23 cellular contexts compared by ENCODE assay signal in genomic region chr3:185351371-185351770, GRCh38. TPM values are rescaled to one million over a fixed set of nuclear protein-coding genes. Genes with fewer than 3 reads are reported as not detected.
DNase-seq lines count a peak whose midpoint lies in the region; ATAC-seq, FAIRE-seq and TF ChIP-seq lines count a peak whose summit lies in the region.
"Had no signal": no experiment of that assay in that cellular context is flagged by ENCODE, and none has a peak within 500 bp of the region (broad histone marks: within the 10 kb centered on the region; RNA-seq: fewer than 3 reads in every experiment).

No MANE protein-coding gene starts in this region.

- no peaks in the 10 kb centered on the region for H3K27me3 ChIP-seq in keratinocyte (ENCODE audit: control insufficient read depth, extremely low read depth, insufficient read depth, low read length)
- H3K27me3 ChIP-seq in uterus, result no peaks in the 10 kb centered on the region
- H3K27me3 ChIP-seq: ovary, right atrium auricular region, stomach, transverse colon had no signal

- TF ChIP-seq POLR2A in uterus (IDR thresholded peaks at IDR 0.05), result no peak

- no peaks in the 10 kb centered on the region for H3K79me2 ChIP-seq in keratinocyte (ENCODE audit: control insufficient read depth, insufficient read depth, low read length)

- in situ Hi-C loops in ACHN (cut with HindIII; ENCODE audit: low pct_ligation_motif_present, low pct_unique_long_range_greater_than_20kb, low sequenced_read_pairs), result no loop called here

- H3K4me2 ChIP-seq in keratinocyte (ENCODE audit: control insufficient read depth, extremely low read depth, insufficient read depth, low read depth, low read length), result no peak overlapping the region

- H3K27ac ChIP-seq in HEK293 (ENCODE audit: extremely low read depth, low read depth, low read length), result no peak overlapping the region
- peak overlapping the region; percentile 10 for H3K27ac ChIP-seq in keratinocyte (ENCODE audit: control insufficient read depth, insufficient read depth, low read length)
- no peak overlapping the region for H3K27ac ChIP-seq in uterus
- H3K27ac ChIP-seq: ovary, right atrium auricular region, stomach, transverse colon had no signal

- no peak overlapping the region for H3K9ac ChIP-seq in keratinocyte (ENCODE audit: control insufficient read depth, extremely low read depth, insufficient read depth, low read length)

- H3K4me3 ChIP-seq in HEK293 (ENCODE audit: low read depth, low read length), result no peak overlapping the region
- H3K4me3 ChIP-seq in keratinocyte (ENCODE audit: control insufficient read depth in 2 of 3, extremely low read depth in 1 of 3, insufficient read depth in 2 of 3, low read depth in 1 of 3, low read length in 3 of 3), result no peak overlapping the region
- H3K4me3 ChIP-seq in uterus, result no peak overlapping the region
- H3K4me3 ChIP-seq: GM12878, ovary, right atrium auricular region, stomach, transverse colon had no signal

- TF ChIP-seq CTCF in HEK293 (tag by site-specific recombination; IDR thresholded peaks at IDR 0.05), result no peak
- no peak for TF ChIP-seq CTCF in keratinocyte (optimal IDR thresholded peaks at IDR 0.05 in 1 of 3, IDR thresholded peaks at IDR 0.05 in 1 of 3, conservative IDR thresholded peaks at IDR 0.05 in 1 of 3; ENCODE audit: extremely low read depth in 1 of 3, insufficient read depth in 2 of 3, low read length in 3 of 3)
- TF ChIP-seq CTCF in uterus (IDR thresholded peaks at IDR 0.05), result no peak

- intact Hi-C loops in uterus (cut with DNase I; ENCODE audit: low total_unique reads), result no loop called here

- H3K4me1 ChIP-seq in HEK293 (ENCODE audit: control insufficient read depth, insufficient read depth, low read length) (no peaks in the 10 kb centered on the region), keratinocyte (ENCODE audit: control insufficient read depth, extremely low read depth, insufficient read depth, low read length) (no peaks in the 10 kb centered on the region), uterus (no peaks in the 10 kb centered on the region)
- H3K4me1 ChIP-seq: right atrium auricular region, transverse colon had no signal

- dilution Hi-C loops in keratinocyte (cut with MboI; ENCODE audit: extremely low pct_ligation_motif_present, low sequenced_read_pairs), result no loop called here

- H3K36me3 ChIP-seq in HEK293 (ENCODE audit: control insufficient read depth in 2 of 2, insufficient read depth in 1 of 2, low read length in 2 of 2), result no peaks in the 10 kb centered on the region
- H3K36me3 ChIP-seq in keratinocyte (ENCODE audit: control insufficient read depth in 2 of 2, extremely low read depth in 1 of 2, insufficient read depth in 2 of 2, low read length in 2 of 2), result no peaks in the 10 kb centered on the region
- H3K36me3 ChIP-seq in uterus, result no peaks in the 10 kb centered on the region
- H3K36me3 ChIP-seq: ovary, right atrium auricular region, stomach, transverse colon had no signal

- H2AFZ ChIP-seq in keratinocyte (ENCODE audit: control insufficient read depth, low read length), result no peak overlapping the region

- POLR2A ChIA-PET in HEK293 (lab: Yijun Ruan, JAX), result no interaction called here

- ATAC-seq in GM19035 (IDR thresholded peaks at IDR 0.05; ENCODE audit: unreplicated experiment), result no peak
- ATAC-seq: activated CD8-positive, alpha-beta T cell treated with anti-CD3 and anti-CD28 coated beads for 36 hours; GM12878 had no signal

- FAIRE-seq in keratinocyte (lab: Jason Lieb, UNC), result no peak
- FAIRE-seq: GM12878, islet of Langerhans had no signal

- CTCF ChIA-PET in HEK293 (lab: Yijun Ruan, JAX), result no interaction called here

- DNase-seq in ACHN, result peak; percentile 64
- peak; percentile 34 for DNase-seq in astrocyte of the hippocampus (ENCODE audit: low read depth, low spot score)
- no peak for DNase-seq in keratinocyte (ENCODE audit: low read depth, low spot score)
- DNase-seq in uterus, result no peak
- DNase-seq in stimulated activated naive CD4-positive, alpha-beta T cell treated with Interleukin-2 at 50 U/mL for 16 hours (lab: John Stamatoyannopoulos, UW), result no peak
- DNase-seq in HUDEP-2 (lab: John Stamatoyannopoulos, UW; ENCODE audit: unreplicated experiment in 76 of 76), result no peak
- DNase-seq: activated CD4-positive, CD25-positive, alpha-beta regulatory T cell treated with anti-CD3 and anti-CD28 coated beads, Interleukin-2, amount 50 U/mL, for 72 hours; activated CD8-positive, alpha-beta T cell treated with anti-CD3 and anti-CD28 coated beads for 36 hours; activated effector memory CD4-positive, alpha-beta T cell treated with Interleukin-2 at 50 U/mL for 16 hours; activated naive CD8-positive, alpha-beta T cell treated with anti-CD3 and anti-CD28 coated beads, Interleukin-2, amount 10 ng/mL, durations not matched to agents 7 days and 5 days; cerebellar nuclear complex; KBM-7; NCI-H1436 treated with DMSO at 0.1 percent for 48 hours; NCI-H2107; NCI-H446 treated with DMSO at 0.1 percent for 48 hours; ovary; stomach; transverse colon had no signal

- no peaks in the 10 kb centered on the region for H4K20me1 ChIP-seq in keratinocyte (ENCODE audit: control insufficient read depth, extremely low read depth, insufficient read depth, low read length)

- H3K9me3 ChIP-seq in HEK293 (ENCODE audit: control insufficient read depth, insufficient read depth, low read depth, low read length), result no peaks in the 10 kb centered on the region
- no peaks in the 10 kb centered on the region for H3K9me3 ChIP-seq in keratinocyte (ENCODE audit: control insufficient read depth, low read depth, low read length)
- no peaks in the 10 kb centered on the region for H3K9me3 ChIP-seq in uterus
- H3K9me3 ChIP-seq: ovary, right atrium auricular region, stomach, transverse colon had no signal

- no peaks in the 10 kb centered on the region for H3K9me1 ChIP-seq in keratinocyte (ENCODE audit: control insufficient read depth, extremely low read depth, insufficient read depth, low read length)

TF ChIP-seq in HEK293, 187 proteins besides CTCF, POLR2A, EP300 and RAD21:
- no peak for TF ChIP-seq ZBTB21 (tag by site-specific recombination; IDR thresholded peaks at IDR 0.05)
- 0 out of 2 replicates have a peak, but pooled peaks have one; percentile 20 for TF ChIP-seq ZNF660 (tag by site-specific recombination; IDR thresholded peaks at IDR 0.05)
- no peak for TF ChIP-seq ZNF473 (tag by site-specific recombination; IDR thresholded peaks at IDR 0.05)
- TF ChIP-seq ZNF777 (tag by site-specific recombination; IDR thresholded peaks at IDR 0.05; ENCODE audit: borderline replicate concordance), result no peak
- TF ChIP-seq, protein P1, sequence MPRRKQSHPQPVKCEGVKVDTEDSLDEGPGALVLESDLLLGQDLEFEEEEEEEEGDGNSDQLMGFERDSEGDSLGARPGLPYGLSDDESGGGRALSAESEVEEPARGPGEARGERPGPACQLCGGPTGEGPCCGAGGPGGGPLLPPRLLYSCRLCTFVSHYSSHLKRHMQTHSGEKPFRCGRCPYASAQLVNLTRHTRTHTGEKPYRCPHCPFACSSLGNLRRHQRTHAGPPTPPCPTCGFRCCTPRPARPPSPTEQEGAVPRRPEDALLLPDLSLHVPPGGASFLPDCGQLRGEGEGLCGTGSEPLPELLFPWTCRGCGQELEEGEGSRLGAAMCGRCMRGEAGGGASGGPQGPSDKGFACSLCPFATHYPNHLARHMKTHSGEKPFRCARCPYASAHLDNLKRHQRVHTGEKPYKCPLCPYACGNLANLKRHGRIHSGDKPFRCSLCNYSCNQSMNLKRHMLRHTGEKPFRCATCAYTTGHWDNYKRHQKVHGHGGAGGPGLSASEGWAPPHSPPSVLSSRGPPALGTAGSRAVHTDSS (tag by site-specific recombination; IDR thresholded peaks at IDR 0.05), result no peak
- no peak for TF ChIP-seq ZIC2 (tag by site-specific recombination; IDR thresholded peaks at IDR 0.05)
- TF ChIP-seq HOXD13 (CRISPR knock-in tag; IDR thresholded peaks at IDR 0.05; ENCODE audit: borderline replicate concordance), result no peak
- TF ChIP-seq ZBTB8A (tag by site-specific recombination; IDR thresholded peaks at IDR 0.05), result no peak
TF ChIP-seq in HEK293: peak in this region for 1.

RNA-seq across cellular contexts. Expression of gene MAP3K13, which starts 11.6 kb away (rescaled TPM):
- 17.7 to 23.0 TPM (median 21.9 TPM) in 3 replicates for polyA plus RNA-seq in keratinocyte
- polyA plus RNA-seq in keratinocyte (2011; ENCODE audit: low read depth), result 16.6 TPM
- 16.3 and 30.8 TPM in 2 replicates for polyA plus RNA-seq in keratinocyte (2011; cell fraction: cytosol; rRNA removed)
- polyA plus RNA-seq in keratinocyte (2011; cell fraction: nucleus; rRNA removed), result 10.3 and 13.0 TPM in 2 replicates
- 19.0 and 19.9 TPM in 2 replicates for polyA plus RNA-seq in keratinocyte (2012; ENCODE audit: low replicate concordance)
- 1.4 to 25.8 TPM (median 21.9 TPM) in 3 replicates for polyA minus RNA-seq in keratinocyte
- 8.4 TPM for polyA minus RNA-seq in keratinocyte (2011; cell fraction: cytosol; rRNA and poly(A)+ RNA removed)
- polyA minus RNA-seq in keratinocyte (2011; cell fraction: nucleus; rRNA and poly(A)+ RNA removed), result 6.0 and 22.0 TPM in 2 replicates
- 10 to 100 TPM in 3 of 4 donors, 1 to 10 TPM in 1; 8.8 to 47.8 (median 17.2) TPM for total RNA-seq in uterus

Comparison
In these comparisons a context has a peak if more than half of its experiments do, and no peak if none do; other contexts are left out.
1. DNase-seq: peak in ACHN (single experiment) and astrocyte of the hippocampus (single experiment); none in keratinocyte (single experiment), uterus (0 of 2), stimulated activated naive CD4-positive, alpha-beta T cell treated with Interleukin-2 at 50 U/mL for 16 hours (single experiment) and HUDEP-2 (0 of 76).